In genomic region chr1:192066202-192066601, GRCh38 we compare ENCODE assay signal across 18 cellular contexts.
DNase-seq lines count a peak whose midpoint lies in the region; ATAC-seq and TF ChIP-seq lines count a peak whose summit lies in the region.
"Had no signal": no experiment of that assay in that cellular context is flagged by ENCODE, and none has a peak within 500 bp of the region (broad histone marks: within the 10 kb centered on the region; RNA-seq: fewer than 3 reads in every experiment).

No MANE protein-coding gene starts in this region.

- H3K36me3 ChIP-seq in naive thymus-derived CD4-positive, alpha-beta T cell (ENCODE audit: control insufficient read depth in 2 of 3, insufficient read depth in 3 of 3, low read length in 3 of 3) = no peaks in the 10 kb centered on the region
- H3K36me3 ChIP-seq: BLaER1 had no signal

- no peaks in the 10 kb centered on the region for H3K4me1 Mint-ChIP-seq in naive thymus-derived CD4-positive, alpha-beta T cell
- H3K4me1 Mint-ChIP-seq: CD4-positive, alpha-beta memory T cell had no signal

- no peak overlapping the region for H3K4me3 ChIP-seq in fibroblast of pulmonary artery (replicated peaks; ENCODE audit: low read depth, low read length)
- no peak overlapping the region for H3K4me3 ChIP-seq in naive thymus-derived CD4-positive, alpha-beta T cell (ENCODE audit: low read length)
- H3K4me3 ChIP-seq: BLaER1 had no signal

- no peak overlapping the region for H3K27ac Mint-ChIP-seq in naive thymus-derived CD4-positive, alpha-beta T cell
- H3K27ac Mint-ChIP-seq: CD4-positive, alpha-beta memory T cell had no signal

- intact Hi-C loops in naive thymus-derived CD4-positive, alpha-beta T cell (cut with micrococcal nuclease) = no loop called here

- no peaks in the 10 kb centered on the region for H3K9me3 ChIP-seq in naive thymus-derived CD4-positive, alpha-beta T cell (ENCODE audit: control insufficient read depth in 2 of 3, low read length in 3 of 3)
- H3K9me3 ChIP-seq: BLaER1 had no signal

- H3K9me3 Mint-ChIP-seq in naive thymus-derived CD4-positive, alpha-beta T cell = peaks cover 0 to 16% (median 0%) of the 10 kb centered on the region in 11 donors

- H3K27me3 Mint-ChIP-seq in naive thymus-derived CD4-positive, alpha-beta T cell = no peaks in the 10 kb centered on the region
- H3K27me3 Mint-ChIP-seq: CD4-positive, alpha-beta memory T cell had no signal

- ATAC-seq in naive thymus-derived CD4-positive, alpha-beta T cell = no peak
- ATAC-seq in GM18517 (IDR thresholded peaks at IDR 0.05; ENCODE audit: unreplicated experiment) (no peak), HG03175 (IDR thresholded peaks at IDR 0.05; ENCODE audit: unreplicated experiment) (no peak)

- no peak for TF ChIP-seq CTCF in fibroblast of pulmonary artery (IDR thresholded peaks at IDR 0.05; ENCODE audit: low read length, missing control alignments)

- H3K4me3 Mint-ChIP-seq in naive thymus-derived CD4-positive, alpha-beta T cell = no peak overlapping the region
- H3K4me3 Mint-ChIP-seq: CD4-positive, alpha-beta memory T cell had no signal

- no peaks in the 10 kb centered on the region for H3K36me3 Mint-ChIP-seq in naive thymus-derived CD4-positive, alpha-beta T cell
- H3K36me3 Mint-ChIP-seq: CD4-positive, alpha-beta memory T cell had no signal

- POLR2A ChIA-PET in naive thymus-derived CD4-positive, alpha-beta T cell (lab: Charles Lee) = no interaction called here

- H3K27me3 ChIP-seq in naive thymus-derived CD4-positive, alpha-beta T cell (ENCODE audit: control insufficient read depth in 2 of 2, insufficient read depth in 2 of 2, low read length in 2 of 2) = no peaks in the 10 kb centered on the region
- H3K27me3 ChIP-seq: BLaER1 had no signal

- peak; percentile 25 for DNase-seq in ELR (ENCODE audit: low read depth)
- peak; percentile 57 for DNase-seq in HT1080 (ENCODE audit: low read depth)
- peak; percentile 71 for DNase-seq in RKO (ENCODE audit: low spot score)
- DNase-seq in fibroblast of pulmonary artery (ENCODE audit: low read depth) = peak; percentile 7
- DNase-seq in naive thymus-derived CD4-positive, alpha-beta T cell = no peak
- DNase-seq in NCI-H1436 treated with DMSO at 0.1 percent for 48 hours (lab: John Stamatoyannopoulos, UW) = no peak
- DNase-seq: Calu3; CD4-positive, alpha-beta memory T cell; Karpas-422; MM.1S; NCI-H1105 treated with DMSO at 0.1 percent for 48 hours; NCI-H1694 treated with DMSO at 0.1 percent for 48 hours; NCI-H345; NCI-H526; T-helper 2 cell had no signal

- CTCF ChIA-PET in naive thymus-derived CD4-positive, alpha-beta T cell (lab: Charles Lee) = no interaction called here

- H3K27ac ChIP-seq in naive thymus-derived CD4-positive, alpha-beta T cell (ENCODE audit: low read depth, low read length) = no peak overlapping the region
- H3K27ac ChIP-seq: BLaER1 had no signal

- no peaks in the 10 kb centered on the region for H3K4me1 ChIP-seq in naive thymus-derived CD4-positive, alpha-beta T cell (ENCODE audit: control insufficient read depth in 2 of 2, insufficient read depth in 2 of 2, low read length in 2 of 2)
- H3K4me1 ChIP-seq: BLaER1 had no signal

Comparison
In these comparisons a context has a peak if more than half of its experiments do, and no peak if none do; other contexts are left out.
1. DNase-seq: peak in ELR (single experiment), HT1080 (single experiment), RKO (single experiment) and fibroblast of pulmonary artery (single experiment); none in naive thymus-derived CD4-positive, alpha-beta T cell (0 of 9) and NCI-H1436 treated with DMSO at 0.1 percent for 48 hours (single experiment).